Comparison of ENCODE assay signal across 1 cellular context in the genomic region with DNA sequence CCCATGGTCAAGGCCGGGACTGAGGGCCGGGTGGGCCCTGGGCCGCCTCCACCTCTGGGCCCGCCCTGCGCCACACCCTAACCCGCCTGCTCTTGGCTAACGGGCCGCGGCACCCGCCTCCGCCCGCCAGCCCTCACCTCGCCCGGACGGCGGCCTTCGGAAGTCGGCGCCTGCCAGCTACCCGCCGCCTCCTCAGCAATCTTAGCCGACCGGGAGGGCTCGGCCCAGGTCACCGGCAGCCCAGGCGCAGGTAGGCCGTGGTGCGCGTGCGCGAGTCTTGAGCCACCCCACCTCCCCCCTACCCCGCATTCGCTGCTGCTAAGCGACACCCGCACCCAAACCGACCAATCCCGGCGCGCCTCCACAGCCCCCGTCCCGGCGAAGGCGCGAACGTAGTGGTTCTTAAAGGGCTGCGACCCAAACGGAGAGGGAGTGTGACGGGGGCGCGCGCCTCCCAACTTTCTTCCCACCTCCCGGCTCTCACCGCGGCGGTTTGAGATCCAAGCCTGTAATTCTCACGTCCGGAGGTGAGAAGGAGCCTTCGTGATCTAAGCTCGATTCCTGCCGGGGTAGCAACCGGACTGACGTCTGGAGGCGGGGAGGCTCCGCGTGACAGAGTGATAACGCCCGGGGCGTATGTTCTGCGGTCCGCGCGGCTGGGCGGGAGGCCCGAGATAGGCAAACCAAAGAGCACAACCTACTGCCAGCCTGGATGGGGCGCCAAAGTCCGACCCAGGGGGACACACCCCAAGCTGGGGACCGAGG.
TF ChIP-seq lines count a peak whose summit lies in the region.

A gene with protein sequence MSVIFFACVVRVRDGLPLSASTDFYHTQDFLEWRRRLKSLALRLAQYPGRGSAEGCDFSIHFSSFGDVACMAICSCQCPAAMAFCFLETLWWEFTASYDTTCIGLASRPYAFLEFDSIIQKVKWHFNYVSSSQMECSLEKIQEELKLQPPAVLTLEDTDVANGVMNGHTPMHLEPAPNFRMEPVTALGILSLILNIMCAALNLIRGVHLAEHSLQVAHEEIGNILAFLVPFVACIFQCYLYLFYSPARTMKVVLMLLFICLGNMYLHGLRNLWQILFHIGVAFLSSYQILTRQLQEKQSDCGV (minus strand): TSS at position 259 of the 765 bp plus-strand sequence. CDS start 12,921 bp downstream, outside the sequence.

TF ChIP-seq in GM12878, 131 proteins besides CTCF, POLR2A, EP300 and RAD21 (continued from another document and continues in another):
- no peak for TF ChIP-seq ZNF592 (IDR thresholded peaks at IDR 0.05)
- no peak for TF ChIP-seq NFXL1 (IDR thresholded peaks at IDR 0.05; ENCODE audit: borderline replicate concordance)
- TF ChIP-seq, protein P1, sequence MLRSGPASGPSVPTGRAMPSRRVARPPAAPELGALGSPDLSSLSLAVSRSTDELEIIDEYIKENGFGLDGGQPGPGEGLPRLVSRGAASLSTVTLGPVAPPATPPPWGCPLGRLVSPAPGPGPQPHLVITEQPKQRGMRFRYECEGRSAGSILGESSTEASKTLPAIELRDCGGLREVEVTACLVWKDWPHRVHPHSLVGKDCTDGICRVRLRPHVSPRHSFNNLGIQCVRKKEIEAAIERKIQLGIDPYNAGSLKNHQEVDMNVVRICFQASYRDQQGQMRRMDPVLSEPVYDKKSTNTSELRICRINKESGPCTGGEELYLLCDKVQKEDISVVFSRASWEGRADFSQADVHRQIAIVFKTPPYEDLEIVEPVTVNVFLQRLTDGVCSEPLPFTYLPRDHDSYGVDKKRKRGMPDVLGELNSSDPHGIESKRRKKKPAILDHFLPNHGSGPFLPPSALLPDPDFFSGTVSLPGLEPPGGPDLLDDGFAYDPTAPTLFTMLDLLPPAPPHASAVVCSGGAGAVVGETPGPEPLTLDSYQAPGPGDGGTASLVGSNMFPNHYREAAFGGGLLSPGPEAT (IDR thresholded peaks at IDR 0.05; ENCODE audit: low read depth): peak; percentile 87; the same call in 1 of the 2 replicates
- no peak for TF ChIP-seq TCF12 (IDR thresholded peaks at IDR 0.05; ENCODE audit: low read depth, low read length)
- TF ChIP-seq, protein P2, sequence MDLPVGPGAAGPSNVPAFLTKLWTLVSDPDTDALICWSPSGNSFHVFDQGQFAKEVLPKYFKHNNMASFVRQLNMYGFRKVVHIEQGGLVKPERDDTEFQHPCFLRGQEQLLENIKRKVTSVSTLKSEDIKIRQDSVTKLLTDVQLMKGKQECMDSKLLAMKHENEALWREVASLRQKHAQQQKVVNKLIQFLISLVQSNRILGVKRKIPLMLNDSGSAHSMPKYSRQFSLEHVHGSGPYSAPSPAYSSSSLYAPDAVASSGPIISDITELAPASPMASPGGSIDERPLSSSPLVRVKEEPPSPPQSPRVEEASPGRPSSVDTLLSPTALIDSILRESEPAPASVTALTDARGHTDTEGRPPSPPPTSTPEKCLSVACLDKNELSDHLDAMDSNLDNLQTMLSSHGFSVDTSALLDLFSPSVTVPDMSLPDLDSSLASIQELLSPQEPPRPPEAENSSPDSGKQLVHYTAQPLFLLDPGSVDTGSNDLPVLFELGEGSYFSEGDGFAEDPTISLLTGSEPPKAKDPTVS (IDR thresholded peaks at IDR 0.05; ENCODE audit: low read depth, low read length): no peak
- TF ChIP-seq MXI1 (IDR thresholded peaks at IDR 0.05; ENCODE audit: low read depth, low read length): peak; percentile 64
- no peak for TF ChIP-seq RELA (IDR thresholded peaks at IDR 0.05; ENCODE audit: borderline replicate concordance, partially characterized antibody)
- TF ChIP-seq MAX (IDR thresholded peaks at IDR 0.05; ENCODE audit: low read depth, low read length): peak; percentile 74; the same call in 1 of the 2 replicates
- peak; percentile 30; the same call in 1 of the 2 replicates for TF ChIP-seq YY1 (IDR thresholded peaks at IDR 0.05; ENCODE audit: low read depth, low read length)
- no peak for TF ChIP-seq CHD1 (IDR thresholded peaks at IDR 0.05; ENCODE audit: low read depth, low read length)
- peak; percentile 74 for TF ChIP-seq ATF7 (IDR thresholded peaks at IDR 0.05; ENCODE audit: low read depth)
- TF ChIP-seq, protein P3, sequence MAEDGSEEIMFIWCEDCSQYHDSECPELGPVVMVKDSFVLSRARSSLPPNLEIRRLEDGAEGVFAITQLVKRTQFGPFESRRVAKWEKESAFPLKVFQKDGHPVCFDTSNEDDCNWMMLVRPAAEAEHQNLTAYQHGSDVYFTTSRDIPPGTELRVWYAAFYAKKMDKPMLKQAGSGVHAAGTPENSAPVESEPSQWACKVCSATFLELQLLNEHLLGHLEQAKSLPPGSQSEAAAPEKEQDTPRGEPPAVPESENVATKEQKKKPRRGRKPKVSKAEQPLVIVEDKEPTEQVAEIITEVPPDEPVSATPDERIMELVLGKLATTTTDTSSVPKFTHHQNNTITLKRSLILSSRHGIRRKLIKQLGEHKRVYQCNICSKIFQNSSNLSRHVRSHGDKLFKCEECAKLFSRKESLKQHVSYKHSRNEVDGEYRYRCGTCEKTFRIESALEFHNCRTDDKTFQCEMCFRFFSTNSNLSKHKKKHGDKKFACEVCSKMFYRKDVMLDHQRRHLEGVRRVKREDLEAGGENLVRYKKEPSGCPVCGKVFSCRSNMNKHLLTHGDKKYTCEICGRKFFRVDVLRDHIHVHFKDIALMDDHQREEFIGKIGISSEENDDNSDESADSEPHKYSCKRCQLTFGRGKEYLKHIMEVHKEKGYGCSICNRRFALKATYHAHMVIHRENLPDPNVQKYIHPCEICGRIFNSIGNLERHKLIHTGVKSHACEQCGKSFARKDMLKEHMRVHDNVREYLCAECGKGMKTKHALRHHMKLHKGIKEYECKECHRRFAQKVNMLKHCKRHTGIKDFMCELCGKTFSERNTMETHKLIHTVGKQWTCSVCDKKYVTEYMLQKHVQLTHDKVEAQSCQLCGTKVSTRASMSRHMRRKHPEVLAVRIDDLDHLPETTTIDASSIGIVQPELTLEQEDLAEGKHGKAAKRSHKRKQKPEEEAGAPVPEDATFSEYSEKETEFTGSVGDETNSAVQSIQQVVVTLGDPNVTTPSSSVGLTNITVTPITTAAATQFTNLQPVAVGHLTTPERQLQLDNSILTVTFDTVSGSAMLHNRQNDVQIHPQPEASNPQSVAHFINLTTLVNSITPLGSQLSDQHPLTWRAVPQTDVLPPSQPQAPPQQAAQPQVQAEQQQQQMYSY (CRISPR knock-in tag; IDR thresholded peaks at IDR 0.05): no peak
- no peak for TF ChIP-seq JUND (IDR thresholded peaks at IDR 0.05; ENCODE audit: low read depth, low read length)
- TF ChIP-seq DPF2 (IDR thresholded peaks at IDR 0.05): peak; percentile 56; the same call in 1 of the 2 replicates
- no peak for TF ChIP-seq ESRRA (IDR thresholded peaks at IDR 0.05; ENCODE audit: low read length)
- TF ChIP-seq SPI1 (IDR thresholded peaks at IDR 0.05; ENCODE audit: borderline replicate concordance, insufficient read depth, low read depth, low read length): no peak
- TF ChIP-seq CBFB (IDR thresholded peaks at IDR 0.05; ENCODE audit: low read depth): peak; percentile 35; the same call in 1 of the 2 replicates
- TF ChIP-seq SMAD5 (IDR thresholded peaks at IDR 0.05; ENCODE audit: low read depth): peak; percentile 62; the same call in 1 of the 2 replicates
- TF ChIP-seq TCF7 (IDR thresholded peaks at IDR 0.05; ENCODE audit: borderline replicate concordance): no peak
- TF ChIP-seq ZNF24 (IDR thresholded peaks at IDR 0.05): peak; percentile 35; the same call in 1 of the 2 replicates
- no peak; the same call in 1 of the 2 replicates for TF ChIP-seq EED (IDR thresholded peaks at IDR 0.05; ENCODE audit: low read depth)
- no peak for TF ChIP-seq BCLAF1 (IDR thresholded peaks at IDR 0.05)
- TF ChIP-seq BMI1 (IDR thresholded peaks at IDR 0.05; ENCODE audit: borderline replicate concordance): peak; percentile 86
- no peak for TF ChIP-seq IRF4 (IDR thresholded peaks at IDR 0.05; ENCODE audit: low read depth, low read length)
- TF ChIP-seq, protein P4, sequence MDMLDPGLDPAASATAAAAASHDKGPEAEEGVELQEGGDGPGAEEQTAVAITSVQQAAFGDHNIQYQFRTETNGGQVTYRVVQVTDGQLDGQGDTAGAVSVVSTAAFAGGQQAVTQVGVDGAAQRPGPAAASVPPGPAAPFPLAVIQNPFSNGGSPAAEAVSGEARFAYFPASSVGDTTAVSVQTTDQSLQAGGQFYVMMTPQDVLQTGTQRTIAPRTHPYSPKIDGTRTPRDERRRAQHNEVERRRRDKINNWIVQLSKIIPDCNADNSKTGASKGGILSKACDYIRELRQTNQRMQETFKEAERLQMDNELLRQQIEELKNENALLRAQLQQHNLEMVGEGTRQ (IDR thresholded peaks at IDR 0.05; ENCODE audit: borderline replicate concordance, low read depth, low read length): no peak; the same call in 1 of the 2 replicates
- 0 out of 2 replicates have a peak, but pooled peaks have one; percentile 41 for TF ChIP-seq IRF3 (IDR thresholded peaks at IDR 0.05)
- peak; percentile 86 for TF ChIP-seq NRF1 (conservative IDR thresholded peaks at IDR 0.05; ENCODE audit: low read depth, low read length)
- peak; percentile 34 for TF ChIP-seq USF1 (IDR thresholded peaks at IDR 0.05; ENCODE audit: borderline replicate concordance, extremely low read length, insufficient read depth, low read depth, low read length)
- peak; percentile 84 for TF ChIP-seq NBN (IDR thresholded peaks at IDR 0.05)
- no peak for TF ChIP-seq MYC (IDR thresholded peaks at IDR 0.05; ENCODE audit: insufficient read depth, insufficient read length, insufficient replicate concordance, low read length, severe bottlenecking)
- TF ChIP-seq HDGF (IDR thresholded peaks at IDR 0.05): 0 out of 2 replicates have a peak, but pooled peaks have one; percentile 57
- peak; percentile 67 for TF ChIP-seq POLR2AphosphoS5 (IDR thresholded peaks at IDR 0.05; ENCODE audit: low read length)
